ENCODE assay signal across 15 cellular contexts in genomic region chr13:29918845-29919244, GRCh38.
A peak's percentile ranks its signal among the peaks of the same experiment; 100 is the strongest.
DNase-seq lines count a peak whose midpoint lies in the region; ATAC-seq, FAIRE-seq and TF ChIP-seq lines count a peak whose summit lies in the region.
"Had no signal": no experiment of that assay in that cellular context is flagged by ENCODE, and none has a peak within 500 bp of the region (broad histone marks: within the 10 kb centered on the region; RNA-seq: fewer than 3 reads in every experiment).

No MANE protein-coding gene starts in this region.

- POLR2A ChIA-PET in AG04449 (lab: Yijun Ruan, JAX) (no interaction called here), MCF 10A (lab: Yijun Ruan, JAX) (interaction anchor here (1.8 to 11.5 kb wide), 5 partner anchors 8 to 73 kb away, joined by 11 to 417 read pairs (median 93); partner anchors contain the start of gene UBL3)
- POLR2A ChIA-PET in activated CD8-positive, alpha-beta T cell treated with anti-CD3 and anti-CD28 coated beads for 36 hours (lab: Charles Lee) = interaction anchor here (0.6 kb wide), 1 partner anchor 969 kb away, joined by 4 read pairs; no protein-coding TSS in a partner anchor

- H3K9me3 Mint-ChIP-seq in MCF 10A (ENCODE audit: unreplicated experiment) = no peaks in the 10 kb centered on the region
- H3K9me3 Mint-ChIP-seq in activated CD8-positive, alpha-beta T cell treated with anti-CD3 and anti-CD28 coated beads for 36 hours = no peaks in the 10 kb centered on the region

- no peaks in the 10 kb centered on the region for H3K36me3 ChIP-seq in osteoblast (ENCODE audit: insufficient read depth, low read length)
- H3K36me3 ChIP-seq in left lung = no peaks in the 10 kb centered on the region
- H3K36me3 ChIP-seq: right atrium auricular region had no signal

- no peaks in the 10 kb centered on the region for H3K27me3 Mint-ChIP-seq in MCF 10A (ENCODE audit: insufficient read depth, unreplicated experiment)
- no peaks in the 10 kb centered on the region for H3K27me3 Mint-ChIP-seq in activated CD8-positive, alpha-beta T cell treated with anti-CD3 and anti-CD28 coated beads for 36 hours
- H3K27me3 Mint-ChIP-seq: dendritic cell treated with granulocyte-macrophage colony-stimulating factor and Interleukin-4, amounts not matched to agents 40 ng/mL and 50 ng/mL, for 4 days had no signal

- H3K4me3 ChIP-seq in AG04449 (ENCODE audit: low read depth, low read length) = no peak overlapping the region
- H3K4me3 ChIP-seq in osteoblast (ENCODE audit: insufficient read depth, low read length) = no peak overlapping the region
- H3K4me3 ChIP-seq in left lung = no peak overlapping the region
- H3K4me3 ChIP-seq: right atrium auricular region had no signal

- TF ChIP-seq CTCF in AG04449 (IDR thresholded peaks at IDR 0.05; ENCODE audit: insufficient read depth, low read length, missing control alignments) (no peak), MCF 10A (IDR thresholded peaks at IDR 0.05; ENCODE audit: unreplicated experiment) (no peak), osteoblast (IDR thresholded peaks at IDR 0.05; ENCODE audit: extremely low read depth, low read depth, low read length) (no peak), left lung (IDR thresholded peaks at IDR 0.05) (no peak)
- TF ChIP-seq CTCF in activated CD8-positive, alpha-beta T cell treated with anti-CD3 and anti-CD28 coated beads for 36 hours (IDR thresholded peaks at IDR 0.05) = no peak

- DNase-seq in AG04449 (ENCODE audit: low read depth, low spot score) = peak; percentile 75
- peak; percentile 67 for DNase-seq in HT1080 (ENCODE audit: low read depth)
- DNase-seq in MCF 10A (ENCODE audit: unreplicated experiment) = peak; percentile 74
- peak; percentile 64 for DNase-seq in left lobe of liver (ENCODE audit: low spot score)
- DNase-seq in osteoblast (ENCODE audit: insufficient read length, low spot score, missing footprints) = no peak
- no peak for DNase-seq in activated CD8-positive, alpha-beta T cell treated with anti-CD3 and anti-CD28 coated beads for 36 hours
- DNase-seq in GM19239 (ENCODE audit: insufficient read length, low spot score) = no peak
- DNase-seq in left lung = no peak
- DNase-seq: activated CD4-positive, alpha-beta T cell treated with anti-CD3 and anti-CD28 coated beads for 4 hours; activated naive CD4-positive, alpha-beta T cell treated with Interleukin-2 at 50 U/mL for 16 hours; GDM1; hippocampal formation; NCI-H1092 treated with DMSO at 0.1 percent for 48 hours had no signal

- peak; percentile 74 for ATAC-seq in left lobe of liver
- no peak for ATAC-seq in activated CD8-positive, alpha-beta T cell treated with anti-CD3 and anti-CD28 coated beads for 36 hours
- no peak for ATAC-seq in left lung

- peak overlapping the region; percentile 82 for H3K27ac Mint-ChIP-seq in MCF 10A (ENCODE audit: low read depth, unreplicated experiment)
- no peak overlapping the region for H3K27ac Mint-ChIP-seq in activated CD8-positive, alpha-beta T cell treated with anti-CD3 and anti-CD28 coated beads for 36 hours
- H3K27ac Mint-ChIP-seq: dendritic cell treated with granulocyte-macrophage colony-stimulating factor and Interleukin-4, amounts not matched to agents 40 ng/mL and 50 ng/mL, for 4 days had no signal

- intact Hi-C loops in MCF 10A (cut with micrococcal nuclease) (no loop called here), left lung (cut with DNase I) (no loop called here)
- intact Hi-C loops in activated CD8-positive, alpha-beta T cell treated with anti-CD3 and anti-CD28 coated beads for 36 hours (cut with micrococcal nuclease) = no loop called here

- CTCF ChIA-PET in AG04449 (lab: Yijun Ruan, JAX) (interaction anchor here (2.1 to 8.3 kb wide), 2 partner anchors 194 to 197 kb away, joined by 5 to 128 read pairs; no protein-coding TSS in a partner anchor), MCF 10A (lab: Yijun Ruan, JAX) (interaction anchor here (1.1 to 7.6 kb wide), 3 partner anchors 10 to 195 kb away, joined by 4 to 84 read pairs (median 8); no protein-coding TSS in a partner anchor)
- CTCF ChIA-PET in activated CD8-positive, alpha-beta T cell treated with anti-CD3 and anti-CD28 coated beads for 36 hours (lab: Charles Lee) = interaction anchor here (2.0 kb wide), 1 partner anchor 11 kb away, joined by 9 read pairs; no protein-coding TSS in a partner anchor

- no peak overlapping the region for H3K4me2 ChIP-seq in osteoblast (ENCODE audit: insufficient read depth, low read length)

- no peak for FAIRE-seq in GM19239 (lab: Jason Lieb, UNC)

- H3K9me3 ChIP-seq in osteoblast (ENCODE audit: low read depth, low read length) (no peaks in the 10 kb centered on the region), left lung (no peaks in the 10 kb centered on the region)
- H3K9me3 ChIP-seq: right atrium auricular region had no signal

- peaks cover 50% of the 10 kb centered on the region for H3K4me1 Mint-ChIP-seq in MCF 10A (ENCODE audit: insufficient read depth, unreplicated experiment)
- H3K4me1 Mint-ChIP-seq in activated CD8-positive, alpha-beta T cell treated with anti-CD3 and anti-CD28 coated beads for 36 hours (ENCODE audit: low read depth) = peaks cover 5% of the 10 kb centered on the region

- BruUV-seq in MCF 10A (replicated peaks; lab: Mats Ljungman, UMichigan) = no TSS peak

- peaks cover 3% of the 10 kb centered on the region for H4K20me1 ChIP-seq in osteoblast (ENCODE audit: insufficient read depth, low read length)

- no peak overlapping the region for H2AFZ ChIP-seq in osteoblast (ENCODE audit: low read length)

- H3K4me3 Mint-ChIP-seq in MCF 10A (ENCODE audit: unreplicated experiment) = peak overlapping the region; percentile 49
- no peak overlapping the region for H3K4me3 Mint-ChIP-seq in activated CD8-positive, alpha-beta T cell treated with anti-CD3 and anti-CD28 coated beads for 36 hours
- H3K4me3 Mint-ChIP-seq: dendritic cell treated with granulocyte-macrophage colony-stimulating factor and Interleukin-4, amounts not matched to agents 40 ng/mL and 50 ng/mL, for 4 days had no signal

- no peaks in the 10 kb centered on the region for H3K79me2 ChIP-seq in osteoblast (ENCODE audit: insufficient read depth, low read length)

- H3K4me1 ChIP-seq in osteoblast (ENCODE audit: insufficient read depth, low read length) = peaks cover 23% of the 10 kb centered on the region
- peaks cover 6 to 10% of the 10 kb centered on the region in 2 donors for H3K4me1 ChIP-seq in left lung

- H3K27me3 ChIP-seq in osteoblast (ENCODE audit: insufficient read depth, low read length) (no peaks in the 10 kb centered on the region), left lung (no peaks in the 10 kb centered on the region)
- H3K27me3 ChIP-seq: right atrium auricular region had no signal

- no peak overlapping the region for H3K27ac ChIP-seq in osteoblast (ENCODE audit: low read depth, low read length)
- no peak overlapping the region for H3K27ac ChIP-seq in left lung
- H3K27ac ChIP-seq: right atrium auricular region had no signal

- H3K36me3 Mint-ChIP-seq in MCF 10A (ENCODE audit: insufficient read depth, unreplicated experiment) = peaks cover 4% of the 10 kb centered on the region
- H3K36me3 Mint-ChIP-seq in activated CD8-positive, alpha-beta T cell treated with anti-CD3 and anti-CD28 coated beads for 36 hours (ENCODE audit: low read depth) = no peaks in the 10 kb centered on the region

Comparison
In these comparisons a context has a peak if more than half of its experiments do, and no peak if none do; other contexts are left out.
1. DNase-seq: peak in AG04449 (single experiment), HT1080 (single experiment), MCF 10A (single experiment) and left lobe of liver (single experiment); none in osteoblast (single experiment), activated CD8-positive, alpha-beta T cell treated with anti-CD3 and anti-CD28 coated beads for 36 hours (single experiment), GM19239 (single experiment) and left lung (0 of 2).